In the genomic region with DNA sequence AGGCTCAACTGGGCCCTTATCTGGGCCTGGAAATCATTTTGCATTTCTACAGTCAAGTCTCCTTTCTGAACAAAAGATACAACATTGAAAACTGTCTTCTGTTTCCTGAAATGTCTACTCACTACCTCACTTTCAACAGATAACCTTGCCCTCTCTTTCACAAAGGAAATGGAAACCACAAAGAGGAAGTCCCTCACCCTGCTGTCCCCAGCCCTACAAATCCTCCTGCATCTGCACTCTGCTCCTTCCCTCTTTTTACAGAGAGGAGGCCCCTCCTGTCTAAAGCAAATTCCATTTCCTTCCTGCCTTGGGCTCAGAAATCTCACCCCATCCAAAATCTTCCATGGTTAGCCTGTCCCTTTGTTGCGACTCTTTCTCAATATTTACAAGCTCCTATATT, we compare ENCODE assay signal across 9 cellular contexts. TPM values are rescaled to one million over a fixed set of nuclear protein-coding genes. Genes with fewer than 3 reads are reported as not detected.
DNase-seq lines count a peak whose midpoint lies in the region; ATAC-seq and TF ChIP-seq lines count a peak whose summit lies in the region.
"Had no signal": no experiment of that assay in that cellular context is flagged by ENCODE, and none has a peak within 500 bp of the region (broad histone marks: within the 10 kb centered on the region; RNA-seq: fewer than 3 reads in every experiment).

No MANE protein-coding gene starts in this region.

- H3K4me2 ChIP-seq in OCI-LY3 (ENCODE audit: low read length): peak overlapping the region; percentile 71

- no peaks in the 10 kb centered on the region for H3K79me2 ChIP-seq in OCI-LY3 (ENCODE audit: low read length)

- H3K27me3 Mint-ChIP-seq in activated T-cell treated with anti-CD3 and anti-CD28 coated beads, Interleukin-2, amount 50 U/mL, for 72 hours (ENCODE audit: low read depth): peaks cover 5% of the 10 kb centered on the region

- no peaks in the 10 kb centered on the region for H3K9me3 ChIP-seq in OCI-LY3 (ENCODE audit: insufficient read depth, low read length)

- peak overlapping the region; percentile 84 for H3K9ac ChIP-seq in OCI-LY3 (ENCODE audit: low read length)

- CTCF ChIA-PET in HEK293T (lab: Yijun Ruan, JAX): interaction anchor here (1.3 kb wide), 1 partner anchor 9 kb away, joined by 3 read pairs; no protein-coding TSS in a partner anchor

- H3K4me1 Mint-ChIP-seq in activated T-cell treated with anti-CD3 and anti-CD28 coated beads, Interleukin-2, amount 50 U/mL, for 72 hours (ENCODE audit: low read depth): no peaks in the 10 kb centered on the region

- POLR2A ChIA-PET in HEK293T (lab: Yijun Ruan, JAX): no interaction called here

- peak overlapping the region; percentile 45; the same call in 1 of the 2 replicates for H3K4me3 ChIP-seq in OCI-LY3 (ENCODE audit: low read length)

- no peak for TF ChIP-seq CTCF in OCI-LY3 (IDR thresholded peaks at IDR 0.05; ENCODE audit: low read depth, low read length)
- TF ChIP-seq CTCF in GM13976 (IDR thresholded peaks at IDR 0.05; ENCODE audit: borderline replicate concordance, control extremely low read depth, extremely low read depth, insufficient read depth, missing control alignments): no peak

- H4K20me1 ChIP-seq in OCI-LY3 (ENCODE audit: insufficient read depth, low read length): no peaks in the 10 kb centered on the region

- H3K9me3 Mint-ChIP-seq in activated T-cell treated with anti-CD3 and anti-CD28 coated beads, Interleukin-2, amount 50 U/mL, for 72 hours: no peaks in the 10 kb centered on the region

- peak; percentile 69 to 74 for ATAC-seq in activated T-cell treated with anti-CD3 and anti-CD28 coated beads, Interleukin-2, amount 50 U/mL, for 72 hours (replicated peaks in 1 of 2)
- ATAC-seq in HG02885 (IDR thresholded peaks at IDR 0.05; ENCODE audit: poor library complexity, unreplicated experiment): peak; percentile 90

- H3K4me1 ChIP-seq in OCI-LY3 (ENCODE audit: low read length): peaks cover 83% of the 10 kb centered on the region

- H3K36me3 ChIP-seq in OCI-LY3 (replicated peaks; ENCODE audit: low read depth, low read length): no peaks in the 10 kb centered on the region

- no peaks in the 10 kb centered on the region for H3K27me3 ChIP-seq in OCI-LY3 (ENCODE audit: low read depth, low read length)

- no peaks in the 10 kb centered on the region for H3K36me3 Mint-ChIP-seq in activated T-cell treated with anti-CD3 and anti-CD28 coated beads, Interleukin-2, amount 50 U/mL, for 72 hours (ENCODE audit: insufficient read depth in 2 of 2)

- H3K4me3 Mint-ChIP-seq in activated T-cell treated with anti-CD3 and anti-CD28 coated beads, Interleukin-2, amount 50 U/mL, for 72 hours: no peak overlapping the region

- no peak overlapping the region for H2AFZ ChIP-seq in OCI-LY3 (ENCODE audit: low read depth, low read length)

- H3K27ac Mint-ChIP-seq in activated T-cell treated with anti-CD3 and anti-CD28 coated beads, Interleukin-2, amount 50 U/mL, for 72 hours: no peak overlapping the region

- in situ Hi-C loops in GM13976 (cut with MboI; ENCODE audit: low sequenced_read_pairs, unreplicated experiment): no loop called here

- peak overlapping the region; percentile 100 for H3K27ac ChIP-seq in OCI-LY3 (ENCODE audit: low read length)

- peak in 1 of 2 donors; percentile 20 for DNase-seq in activated T-cell treated with anti-CD3 and anti-CD28 coated beads, Interleukin-2, amount 50 U/mL, for 72 hours
- DNase-seq in activated T-cell treated with anti-CD3 and anti-CD28 coated beads, Interleukin-2, amount 50 U/mL, for 1 hour: no peak
- DNase-seq in pons (ENCODE audit: low spot score): peak; percentile 60
- DNase-seq in GOT3 (lab: John Stamatoyannopoulos, UW): no peak
- no peak for DNase-seq in HEK293T (ENCODE audit: extremely low spot score)
- no peak for DNase-seq in GM13976 (ENCODE audit: low spot score)

TF ChIP-seq in HEK293T, 16 proteins besides CTCF, POLR2A, EP300 and RAD21:
- TF ChIP-seq TARDBP (IDR thresholded peaks at IDR 0.05): no peak
- no peak for TF ChIP-seq LEF1 (IDR thresholded peaks at IDR 0.05; ENCODE audit: borderline replicate concordance)
- no peak for TF ChIP-seq FOXK2 (IDR thresholded peaks at IDR 0.05)
- TF ChIP-seq ELF4 (IDR thresholded peaks at IDR 0.05): no peak
- TF ChIP-seq SP1 (IDR thresholded peaks at IDR 0.05): no peak
- TF ChIP-seq HDGF (IDR thresholded peaks at IDR 0.05; ENCODE audit: borderline replicate concordance): no peak
- TF ChIP-seq CTBP1 (IDR thresholded peaks at IDR 0.05; ENCODE audit: borderline replicate concordance): no peak
- TF ChIP-seq NFRKB (IDR thresholded peaks at IDR 0.05): no peak
- no peak for TF ChIP-seq FOXM1 (IDR thresholded peaks at IDR 0.05; ENCODE audit: borderline replicate concordance)
- no peak for TF ChIP-seq BHLHE40 (IDR thresholded peaks at IDR 0.05; ENCODE audit: borderline replicate concordance)
- no peak for TF ChIP-seq ZNF384 (IDR thresholded peaks at IDR 0.05)

RNA-seq across cellular contexts. Expression of gene CYBB, which starts 24.8 kb away (rescaled TPM):
- total RNA-seq in activated T-cell treated with anti-CD3 and anti-CD28 coated beads, Interleukin-2, amount 50 U/mL, for 72 hours: under 1 TPM; 0.38 to 0.39 TPM
- total RNA-seq: epithelial cell of proximal tubule had no signal
